In genomic region chr16:68074850-68075249, GRCh38 we compare ENCODE assay signal across 9 cellular contexts. TPM values are rescaled to one million over a fixed set of nuclear protein-coding genes. Genes with fewer than 3 reads are reported as not detected.
A peak's percentile ranks its signal among the peaks of the same experiment; 100 is the strongest.
DNase-seq lines count a peak whose midpoint lies in the region; ATAC-seq and TF ChIP-seq lines count a peak whose summit lies in the region.
"Had no signal": no experiment of that assay in that cellular context is flagged by ENCODE, and none has a peak within 500 bp of the region (broad histone marks: within the 10 kb centered on the region; RNA-seq: fewer than 3 reads in every experiment).

No MANE protein-coding gene starts in this region.

- H3K4me3 ChIP-seq in mucosa of descending colon, result no peak overlapping the region
- H3K4me3 ChIP-seq: heart left ventricle, SK-N-MC had no signal

- peaks cover 23% of the 10 kb centered on the region for H3K4me1 ChIP-seq in mucosa of descending colon (ENCODE audit: low read depth)

- no peaks in the 10 kb centered on the region for H3K36me3 ChIP-seq in mucosa of descending colon (ENCODE audit: low read depth)

- peak; percentile 77 for ATAC-seq in GM19324 (IDR thresholded peaks at IDR 0.05; ENCODE audit: low FRiP score, unreplicated experiment)
- peak; percentile 73 for ATAC-seq in HG03095 (IDR thresholded peaks at IDR 0.05; ENCODE audit: unreplicated experiment)
- peak; percentile 57 for ATAC-seq in mucosa of descending colon
- ATAC-seq in SK-N-SH treated with all-trans-retinoic acid at 6 μM for 48 hours, result no peak
- ATAC-seq: heart left ventricle had no signal

- intact Hi-C loops in mucosa of descending colon (cut with DNase I, micrococcal nuclease), result no loop called here

- DNase-seq in T-helper 22 cell (ENCODE audit: low read depth) (peak; percentile 45), mucosa of descending colon (peak; percentile 62 to 84 (median 71)), NCI-H226 (no peak), NCI-H82 treated with DMSO at 0.1 percent for 48 hours (lab: John Stamatoyannopoulos, UW; ENCODE audit: unreplicated experiment) (no peak)

- no peak for TF ChIP-seq CTCF in mucosa of descending colon (IDR thresholded peaks at IDR 0.05)

- no peaks in the 10 kb centered on the region for H3K9me3 ChIP-seq in mucosa of descending colon
- H3K9me3 ChIP-seq: heart left ventricle had no signal

TF ChIP-seq in SK-N-SH treated with all-trans-retinoic acid at 6 μM for 48 hours, 23 proteins besides CTCF, POLR2A, EP300 and RAD21:
- TF ChIP-seq ARNTL (CRISPR knock-in tag; IDR thresholded peaks at IDR 0.05; ENCODE audit: borderline replicate concordance, low read depth) (no peak), ZFP30 (CRISPR knock-in tag; IDR thresholded peaks at IDR 0.05) (no peak), ESRRG (CRISPR knock-in tag; IDR thresholded peaks at IDR 0.05) (no peak), ZNF8 (CRISPR knock-in tag; IDR thresholded peaks at IDR 0.05) (no peak), POU6F1 (CRISPR knock-in tag; IDR thresholded peaks at IDR 0.05; ENCODE audit: borderline replicate concordance, low read depth) (no peak), ZNF70 (CRISPR knock-in tag; IDR thresholded peaks at IDR 0.05) (no peak), SNAI2 (CRISPR knock-in tag; IDR thresholded peaks at IDR 0.05) (no peak), CSDC2 (CRISPR knock-in tag; IDR thresholded peaks at IDR 0.05) (no peak), OSR1 (CRISPR knock-in tag; IDR thresholded peaks at IDR 0.05) (no peak), TOX (CRISPR knock-in tag; IDR thresholded peaks at IDR 0.05; ENCODE audit: borderline replicate concordance) (no peak)

RNA-seq across cellular contexts. Expression of gene NFATC3, which starts 10.3 kb away (rescaled TPM):
- total RNA-seq in mucosa of descending colon, result 10 to 100 TPM; 24.2 to 44.0 (median 25.5) TPM

RNA-seq across cellular contexts. Expression of gene DUS2, which starts 51.8 kb away (rescaled TPM):
- total RNA-seq in mucosa of descending colon, result 10 to 100 TPM; 11.6 to 13.5 (median 12.6) TPM

RNA-seq across cellular contexts. Expression of gene DDX28, which starts 51.8 kb away (rescaled TPM):
- total RNA-seq in mucosa of descending colon, result 1 to 10 TPM; 6.1 to 7.2 (median 6.8) TPM

RNA-seq across cellular contexts. Expression of gene DPEP2NB, which starts 59.1 kb away (rescaled TPM):
- not detected for total RNA-seq in mucosa of descending colon
- total RNA-seq: heart left ventricle had no signal

Comparison
In these comparisons a context has a peak if more than half of its experiments do, and no peak if none do; other contexts are left out.
1. DNase-seq: peak in T-helper 22 cell (single experiment) and mucosa of descending colon (3 of 3); none in NCI-H226 (single experiment) and NCI-H82 treated with DMSO at 0.1 percent for 48 hours (single experiment).